Comparison of ENCODE assay signal across 11 cellular contexts in the genomic region with DNA sequence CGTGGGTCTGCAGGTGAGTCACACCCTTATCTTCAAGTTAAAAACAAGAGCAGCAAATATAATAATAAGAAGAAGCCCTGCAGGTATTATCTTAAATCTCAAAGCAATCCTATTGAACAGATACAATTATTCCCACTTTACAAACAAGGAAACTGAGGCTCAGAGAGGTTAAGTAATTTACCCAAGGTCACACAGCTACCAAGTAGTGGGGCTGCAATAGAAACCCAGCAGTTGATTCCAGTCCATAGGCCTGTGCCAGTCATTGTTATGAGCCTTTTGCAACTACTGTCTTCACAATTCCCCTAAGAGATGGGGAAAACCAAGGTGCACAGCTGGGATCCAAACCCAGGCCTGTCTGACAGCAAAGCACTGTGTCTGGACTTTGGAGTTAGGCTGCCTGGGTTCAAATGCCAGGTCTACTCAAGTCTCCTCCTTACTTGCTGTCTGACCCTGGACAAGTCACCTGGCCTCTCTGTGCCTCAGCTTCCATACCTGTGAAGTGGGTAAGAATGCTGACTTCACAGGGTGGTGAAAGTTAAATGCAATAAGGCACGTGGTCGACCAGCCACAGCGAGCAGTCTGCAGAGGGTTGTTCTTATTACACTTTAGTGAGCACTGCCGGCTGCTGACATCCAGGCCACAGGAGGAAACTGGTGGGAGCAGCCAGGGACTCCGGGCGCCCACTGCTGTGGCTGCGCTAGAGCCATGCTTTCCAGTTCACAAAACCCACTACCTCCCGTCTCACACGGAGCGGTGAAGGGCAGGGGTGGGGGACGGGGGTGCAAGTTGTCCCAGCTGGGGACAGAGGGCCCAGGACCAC. TPM values are rescaled to one million over a fixed set of nuclear protein-coding genes. Genes with fewer than 3 reads are reported as not detected.
"Had no signal": no experiment of that assay in that cellular context is flagged by ENCODE, and none has a peak within 500 bp of the region (broad histone marks: within the 10 kb centered on the region; RNA-seq: fewer than 3 reads in every experiment).

No MANE protein-coding gene starts in this region.

- H3K9me3 ChIP-seq: upper lobe of left lung had no signal

- ATAC-seq: effector memory CD8-positive, alpha-beta T cell; natural killer cell treated with Interleukin-12 subunit alpha and Interleukin-12 subunit beta and Interleukin-15 and Interleukin-18, amount 100 ng/mL, for 72 hours had no signal

- H3K27ac ChIP-seq: upper lobe of left lung, VCaP had no signal

- H3K27me3 ChIP-seq: upper lobe of left lung had no signal

- DNase-seq: activated CD4-positive, alpha-beta memory T cell treated with anti-CD3 and anti-CD28 coated beads, Interleukin-2, amount 10 ng/mL, durations not matched to agents 7 days and 5 days; activated naive CD4-positive, alpha-beta T cell; central memory CD4-positive, alpha-beta T cell; effector memory CD8-positive, alpha-beta T cell; glutamatergic neuron; immature natural killer cell; T-helper 9 cell; upper lobe of left lung had no signal

- H3K4me3 ChIP-seq: upper lobe of left lung had no signal

RNA-seq across cellular contexts. Expression of gene MYL9, which starts 6.1 kb away (rescaled TPM):
- total RNA-seq: SK-MEL-5 had no signal
